In the genomic region with DNA sequence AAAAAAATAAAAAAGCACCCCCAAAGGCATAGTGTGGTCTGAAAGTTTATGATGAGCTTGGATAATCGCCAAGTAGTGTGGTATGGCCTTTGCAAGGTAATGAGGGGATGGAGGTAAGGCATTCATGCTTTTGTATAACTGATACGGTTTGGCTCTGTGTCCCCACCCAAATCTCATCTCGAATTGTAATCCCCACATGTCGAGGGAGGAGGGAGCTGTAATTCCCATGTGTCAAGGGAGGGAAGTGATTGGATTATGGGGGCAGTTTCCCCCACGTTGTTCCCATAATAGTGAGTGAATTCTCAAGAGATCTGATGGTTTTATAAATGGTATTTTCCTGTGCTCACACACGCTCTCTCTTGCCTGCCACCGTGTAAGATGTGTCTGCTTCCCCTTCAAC, we compare ENCODE assay signal across 29 cellular contexts.
"Had no signal": no experiment of that assay in that cellular context is flagged by ENCODE, and none has a peak within 500 bp of the region (broad histone marks: within the 10 kb centered on the region; RNA-seq: fewer than 3 reads in every experiment).

No MANE protein-coding gene starts in this region.

- H3K79me2 ChIP-seq: parathyroid adenoma had no signal

- H2AFZ ChIP-seq: neural progenitor cell, parathyroid adenoma had no signal

- DNase-seq: hypothalamus; immature natural killer cell; kidney; left colon; left lung; lower lobe of right lung; mammary epithelial cell; mesenchymal stem cell; naive B cell; natural killer cell; nephron progenitor cell; occipital lobe; psoas muscle; stimulated activated CD4-positive, alpha-beta T cell treated with anti-CD3 and anti-CD28 coated beads, Interleukin-12 subunit alpha, Interleukin-12 subunit beta, amount 100 ng/mL, for 4 hours; stimulated activated CD4-positive, alpha-beta T cell treated with anti-CD3 and anti-CD28 coated beads, Interleukin-15, amount 100 ng/mL, for 24 hours; stimulated activated CD4-positive, alpha-beta T cell treated with anti-CD3 and anti-CD28 coated beads, Interleukin-2, amount 100 ng/mL, for 24 hours; stimulated activated CD4-positive, alpha-beta T cell treated with anti-CD3 and anti-CD28 coated beads, Interleukin-4, amount 100 ng/mL, for 1 hour; stimulated activated naive B cell treated with anti-CD40 and anti-IgM and Interleukin-4, amounts not matched to agents 10 μg/mL and 1 μg/mL and 100 μg/mL, for 72 hours; stimulated activated naive CD8-positive, alpha-beta T cell treated with anti-CD3 and anti-CD28 coated beads, Interleukin-15, Interleukin-2, amounts not matched to agents 100 U/mL and 50 U/mL, for 24 hours; uterus had no signal

- H3K4me3 ChIP-seq: left lung, lower lobe of right lung, neural progenitor cell, psoas muscle, skin epidermis, suprapubic skin, thoracic aorta, tibial nerve, uterus had no signal

- H3K36me3 ChIP-seq: left lung, lower lobe of right lung, neural progenitor cell, neutrophil, suprapubic skin, thoracic aorta, tibial nerve, uterus had no signal

- H3K9ac ChIP-seq: neural progenitor cell, parathyroid adenoma had no signal

- H3K9me3 ChIP-seq: left lung, lower lobe of right lung, neutrophil, psoas muscle, suprapubic skin, thoracic aorta, tibial nerve, uterus had no signal

- H3K27me3 ChIP-seq: left lung, neural progenitor cell, neutrophil, suprapubic skin, tibial nerve, uterus had no signal

- ATAC-seq: left colon; left lung; lower lobe of right lung; natural killer cell; psoas muscle; sciatic nerve; stimulated activated naive B cell treated with anti-CD40 and anti-IgM and Interleukin-4, amounts not matched to agents 10 μg/mL and 1 μg/mL and 100 μg/mL, for 72 hours; stimulated activated naive CD8-positive, alpha-beta T cell treated with anti-CD3 and anti-CD28 coated beads, Interleukin-15, Interleukin-2, amounts not matched to agents 100 U/mL and 50 U/mL, for 24 hours had no signal

- H3K27ac ChIP-seq: left lung, lower lobe of right lung, neural progenitor cell, neutrophil, parathyroid adenoma, psoas muscle, skin epidermis, suprapubic skin, tibial nerve, uterus had no signal

- FAIRE-seq: islet of Langerhans, kidney had no signal
